In the genomic region with DNA sequence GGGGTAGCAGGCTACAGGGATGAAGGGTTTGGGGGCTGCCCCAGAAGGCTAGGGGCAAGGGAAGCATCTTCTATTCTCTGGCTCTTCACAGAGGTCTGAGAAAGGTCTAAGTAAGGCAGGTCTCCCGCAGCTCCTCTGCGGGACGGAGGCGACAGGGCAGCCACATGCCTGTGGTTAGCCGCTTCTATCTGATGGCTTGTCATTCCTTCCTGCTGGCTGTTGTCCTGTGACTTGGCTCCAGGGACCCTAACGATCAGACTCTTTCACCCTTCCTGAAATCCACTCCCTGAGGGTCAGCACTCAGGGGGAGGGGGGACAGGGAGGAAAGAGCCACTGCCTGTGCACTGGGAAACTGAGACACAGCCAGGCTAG, we compare ENCODE assay signal across 13 cellular contexts. TPM values are rescaled to one million over a fixed set of nuclear protein-coding genes. Genes with fewer than 3 reads are reported as not detected.
DNase-seq lines count a peak whose midpoint lies in the region; ATAC-seq lines count a peak whose summit lies in the region.
"Had no signal": no experiment of that assay in that cellular context is flagged by ENCODE, and none has a peak within 500 bp of the region (broad histone marks: within the 10 kb centered on the region; RNA-seq: fewer than 3 reads in every experiment).

No MANE protein-coding gene starts in this region.

- peaks cover 0 to 2% of the 10 kb centered on the region in 2 experiments for H3K9me3 ChIP-seq in CD4-positive, CD25-positive, alpha-beta regulatory T cell (ENCODE audit: control insufficient read depth in 2 of 2, low read length in 2 of 2)

- ATAC-seq in CD4-positive, CD25-positive, alpha-beta regulatory T cell (ENCODE audit: low read depth in 2 of 2): no peak
- ATAC-seq in naive thymus-derived CD8-positive, alpha-beta T cell: no peak

- peak overlapping the region; percentile 73 to 87 (median 86) for H3K4me3 Mint-ChIP-seq in CD4-positive, CD25-positive, alpha-beta regulatory T cell
- peak overlapping the region; percentile 94 for H3K4me3 Mint-ChIP-seq in activated T-helper 2 cell treated with anti-CD3 and anti-CD28 coated beads, Interferon-gamma antibody, Interleukin-2, Interleukin-4, amounts not matched to agents 10 μg/mL and 5 μg/mL and 100 μg/mL, durations not matched to agents 14 hours and 24 hours and 36 hours (ENCODE audit: low read depth)
- peak overlapping the region; percentile 42 to 90 (median 68) for H3K4me3 Mint-ChIP-seq in naive thymus-derived CD8-positive, alpha-beta T cell
- H3K4me3 Mint-ChIP-seq: nephron progenitor cell had no signal

- H3K27ac ChIP-seq in CD4-positive, CD25-positive, alpha-beta regulatory T cell (ENCODE audit: insufficient read depth, low read length, poor library complexity, severe bottlenecking): peak overlapping the region; percentile 61

- H3K27ac Mint-ChIP-seq in CD4-positive, CD25-positive, alpha-beta regulatory T cell: peak overlapping the region; percentile 80 to 95 (median 95)
- peak overlapping the region; percentile 96 for H3K27ac Mint-ChIP-seq in activated T-helper 2 cell treated with anti-CD3 and anti-CD28 coated beads, Interferon-gamma antibody, Interleukin-2, Interleukin-4, amounts not matched to agents 10 μg/mL and 5 μg/mL and 100 μg/mL, durations not matched to agents 14 hours and 24 hours and 36 hours
- H3K27ac Mint-ChIP-seq in naive thymus-derived CD8-positive, alpha-beta T cell: peak overlapping the region; percentile 61 to 95 (median 86)
- H3K27ac Mint-ChIP-seq: nephron progenitor cell had no signal

- H3K27me3 ChIP-seq in CD4-positive, CD25-positive, alpha-beta regulatory T cell (ENCODE audit: control insufficient read depth, insufficient read depth, low read length): no peaks in the 10 kb centered on the region
- H3K27me3 ChIP-seq: ascending aorta had no signal

- H3K4me1 Mint-ChIP-seq in CD4-positive, CD25-positive, alpha-beta regulatory T cell: peaks cover 17 to 71% (median 42%) of the 10 kb centered on the region in 4 donors
- peaks cover 59% of the 10 kb centered on the region for H3K4me1 Mint-ChIP-seq in activated T-helper 2 cell treated with anti-CD3 and anti-CD28 coated beads, Interferon-gamma antibody, Interleukin-2, Interleukin-4, amounts not matched to agents 10 μg/mL and 5 μg/mL and 100 μg/mL, durations not matched to agents 14 hours and 24 hours and 36 hours (ENCODE audit: low read depth)
- H3K4me1 Mint-ChIP-seq in naive thymus-derived CD8-positive, alpha-beta T cell: peaks cover 10 to 64% (median 38%) of the 10 kb centered on the region in 4 donors
- H3K4me1 Mint-ChIP-seq: nephron progenitor cell had no signal

- peak in 1 of 3 donors; percentile 15 for DNase-seq in CD4-positive, CD25-positive, alpha-beta regulatory T cell
- DNase-seq in KBM-7 (peak; percentile 64), NCI-H82 treated with DMSO at 0.1 percent for 48 hours (lab: John Stamatoyannopoulos, UW; ENCODE audit: unreplicated experiment) (no peak), HuH-7.5 (ENCODE audit: low spot score) (no peak), D341Med (ENCODE audit: low spot score) (no peak), iPS-NIHi7 (ENCODE audit: extremely low spot score) (no peak)
- peak; percentile 32 for DNase-seq in activated T-helper 2 cell treated with anti-CD3 and anti-CD28 coated beads, Interferon-gamma antibody, Interleukin-2, Interleukin-4, amounts not matched to agents 10 μg/mL and 5 μg/mL and 100 μg/mL, durations not matched to agents 14 hours and 24 hours and 36 hours (ENCODE audit: low spot score)
- no peak for DNase-seq in naive thymus-derived CD8-positive, alpha-beta T cell
- DNase-seq: NCI-H1694 treated with DMSO at 0.1 percent for 48 hours, nephron progenitor cell had no signal

- peaks cover 15% of the 10 kb centered on the region for H3K36me3 Mint-ChIP-seq in CD4-positive, CD25-positive, alpha-beta regulatory T cell
- H3K36me3 Mint-ChIP-seq in activated T-helper 2 cell treated with anti-CD3 and anti-CD28 coated beads, Interferon-gamma antibody, Interleukin-2, Interleukin-4, amounts not matched to agents 10 μg/mL and 5 μg/mL and 100 μg/mL, durations not matched to agents 14 hours and 24 hours and 36 hours (ENCODE audit: low read depth): peaks cover 77% of the 10 kb centered on the region
- H3K36me3 Mint-ChIP-seq in naive thymus-derived CD8-positive, alpha-beta T cell: peaks cover 2 to 20% (median 16%) of the 10 kb centered on the region in 3 donors

- intact Hi-C loops in activated T-helper 2 cell treated with anti-CD3 and anti-CD28 coated beads, Interferon-gamma antibody, Interleukin-2, Interleukin-4, amounts not matched to agents 10 μg/mL and 5 μg/mL and 100 μg/mL, durations not matched to agents 14 hours and 24 hours and 36 hours (cut with micrococcal nuclease): loop anchor here (1.0 to 5.0 kb wide), 5 partner anchors 17 to 443 kb away; a partner anchor contains a TSS

- H3K4me3 ChIP-seq in CD4-positive, CD25-positive, alpha-beta regulatory T cell (ENCODE audit: low read depth, low read length): peak overlapping the region; percentile 69

- in situ Hi-C loops in KBM-7 (cut with MboI; ENCODE audit: low pct_unique_long_range_greater_than_20kb, low sequenced_read_pairs): no loop called here

- H3K4me1 ChIP-seq in CD4-positive, CD25-positive, alpha-beta regulatory T cell (ENCODE audit: control insufficient read depth, insufficient read depth, low read length, poor library complexity, severe bottlenecking): peaks cover 45% of the 10 kb centered on the region
- H3K4me1 ChIP-seq: ascending aorta had no signal

- H3K36me3 ChIP-seq in CD4-positive, CD25-positive, alpha-beta regulatory T cell (ENCODE audit: control insufficient read depth, insufficient read depth, low read length): peaks cover 4% of the 10 kb centered on the region
- H3K36me3 ChIP-seq: ascending aorta had no signal

- H3K27me3 Mint-ChIP-seq in CD4-positive, CD25-positive, alpha-beta regulatory T cell: no peaks in the 10 kb centered on the region
- H3K27me3 Mint-ChIP-seq in activated T-helper 2 cell treated with anti-CD3 and anti-CD28 coated beads, Interferon-gamma antibody, Interleukin-2, Interleukin-4, amounts not matched to agents 10 μg/mL and 5 μg/mL and 100 μg/mL, durations not matched to agents 14 hours and 24 hours and 36 hours (ENCODE audit: low read depth): no peaks in the 10 kb centered on the region
- no peaks in the 10 kb centered on the region for H3K27me3 Mint-ChIP-seq in naive thymus-derived CD8-positive, alpha-beta T cell

- peaks cover 0 to 33% (median 9%) of the 10 kb centered on the region in 7 donors for H3K9me3 Mint-ChIP-seq in CD4-positive, CD25-positive, alpha-beta regulatory T cell
- H3K9me3 Mint-ChIP-seq in activated T-helper 2 cell treated with anti-CD3 and anti-CD28 coated beads, Interferon-gamma antibody, Interleukin-2, Interleukin-4, amounts not matched to agents 10 μg/mL and 5 μg/mL and 100 μg/mL, durations not matched to agents 14 hours and 24 hours and 36 hours: peaks cover 34% of the 10 kb centered on the region
- peaks cover 2 to 31% (median 23%) of the 10 kb centered on the region in 9 donors for H3K9me3 Mint-ChIP-seq in naive thymus-derived CD8-positive, alpha-beta T cell

- POLR2A ChIA-PET in naive thymus-derived CD8-positive, alpha-beta T cell (lab: Charles Lee): no interaction called here

RNA-seq across cellular contexts. Expression of a gene that starts 0.7 kb away (rescaled TPM):
- 30.7 TPM for total RNA-seq in CD4-positive, CD25-positive, alpha-beta regulatory T cell
- polyA plus RNA-seq in CD4-positive, CD25-positive, alpha-beta regulatory T cell: 100 to 1,000 TPM in 3 of 4 donors, 10 to 100 TPM in 1; 56.7 to 208 (median 161) TPM
- total RNA-seq in activated T-helper 2 cell treated with anti-CD3 and anti-CD28 coated beads, Interferon-gamma antibody, Interleukin-2, Interleukin-4, amounts not matched to agents 10 μg/mL and 5 μg/mL and 100 μg/mL, durations not matched to agents 14 hours and 24 hours and 36 hours: 115 and 121 TPM in 2 replicates
- total RNA-seq in naive thymus-derived CD8-positive, alpha-beta T cell: 1 to 10 TPM; 5.5 to 6.6 TPM
- 100 to 1,000 TPM in 1 of 3 donors, 10 to 100 TPM in 2; 13.3 to 581 (median 21.3) TPM for polyA plus RNA-seq in naive thymus-derived CD8-positive, alpha-beta T cell
- total RNA-seq: ascending aorta, Daoy, fibroblast of villous mesenchyme had no signal

RNA-seq across cellular contexts. Expression of a gene that starts 42.8 kb away (rescaled TPM):
- total RNA-seq in CD4-positive, CD25-positive, alpha-beta regulatory T cell: 28.2 TPM
- 10 to 100 TPM; 68.4 to 83.2 (median 72.4) TPM for polyA plus RNA-seq in CD4-positive, CD25-positive, alpha-beta regulatory T cell
- total RNA-seq in activated T-helper 2 cell treated with anti-CD3 and anti-CD28 coated beads, Interferon-gamma antibody, Interleukin-2, Interleukin-4, amounts not matched to agents 10 μg/mL and 5 μg/mL and 100 μg/mL, durations not matched to agents 14 hours and 24 hours and 36 hours: 48.5 and 48.8 TPM in 2 replicates
- 10 to 100 TPM; 46.0 to 46.2 TPM for total RNA-seq in naive thymus-derived CD8-positive, alpha-beta T cell
- 100 to 1,000 TPM in 1 of 3 donors, 10 to 100 TPM in 2; 74.5 to 234 (median 81.7) TPM for polyA plus RNA-seq in naive thymus-derived CD8-positive, alpha-beta T cell

Comparison
In these comparisons a context has a peak if more than half of its experiments do, and no peak if none do; other contexts are left out.
1. DNase-seq: peak in KBM-7 (single experiment) and activated T-helper 2 cell treated with anti-CD3 and anti-CD28 coated beads, Interferon-gamma antibody, Interleukin-2, Interleukin-4, amounts not matched to agents 10 μg/mL and 5 μg/mL and 100 μg/mL, durations not matched to agents 14 hours and 24 hours and 36 hours (single experiment); none in naive thymus-derived CD8-positive, alpha-beta T cell (0 of 10), NCI-H82 treated with DMSO at 0.1 percent for 48 hours (single experiment), HuH-7.5 (single experiment), D341Med (single experiment) and iPS-NIHi7 (single experiment).
2. Peak in every context shown above with its lines, with median percentiles within 50 percentile points of each other: H3K27ac Mint-ChIP-seq and H3K4me3 Mint-ChIP-seq.